In the genomic region with DNA sequence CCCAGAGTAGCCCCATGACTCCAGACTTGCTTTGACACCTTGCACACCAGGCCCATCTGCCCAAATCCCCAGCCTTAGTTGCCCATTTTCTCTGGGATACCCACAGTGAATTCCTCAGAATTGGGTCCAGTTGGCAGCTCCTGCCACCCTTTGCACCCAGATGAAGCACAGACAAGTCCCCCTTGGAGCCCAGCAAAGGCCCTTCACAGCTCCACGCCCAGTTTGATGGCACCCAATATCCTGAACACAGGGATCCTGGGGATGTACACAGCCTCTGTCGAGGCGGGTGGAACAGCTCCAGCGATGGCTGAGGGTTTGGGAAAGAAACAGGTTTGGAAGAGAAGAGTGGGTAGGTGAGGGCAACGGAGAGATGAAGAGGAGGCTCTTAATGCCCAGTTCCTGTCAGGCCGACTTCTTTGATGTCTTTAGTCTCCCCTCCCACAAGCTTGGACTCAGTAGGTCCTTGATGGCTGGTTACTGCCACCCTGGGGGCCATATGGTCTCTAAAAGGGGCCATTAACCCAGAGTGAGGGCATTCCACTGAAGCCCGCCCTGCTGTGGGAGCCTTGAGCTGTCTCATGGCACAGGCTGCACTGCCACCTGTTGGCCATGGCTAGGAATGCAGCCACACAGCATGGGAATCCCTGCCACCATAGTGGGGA, we compare ENCODE assay signal across 8 cellular contexts. TPM values are rescaled to one million over a fixed set of nuclear protein-coding genes. Genes with fewer than 3 reads are reported as not detected.
A peak's percentile ranks its signal among the peaks of the same experiment; 100 is the strongest.
DNase-seq lines count a peak whose midpoint lies in the region; ATAC-seq and TF ChIP-seq lines count a peak whose summit lies in the region.

No MANE protein-coding gene starts in this region.

- TF ChIP-seq POLR2A in gastroesophageal sphincter (IDR thresholded peaks at IDR 0.05): no peak

- H3K9me3 ChIP-seq in SJSA1 (replicated peaks) (0 out of 2 replicates have a peak, but pooled peaks cover 2% of the 10 kb centered on the region), gastroesophageal sphincter (no peaks in the 10 kb centered on the region), parathyroid adenoma (ENCODE audit: control insufficient read depth, low read length) (no peaks in the 10 kb centered on the region), upper lobe of right lung (no peaks in the 10 kb centered on the region)

- TF ChIP-seq EP300 in gastroesophageal sphincter (IDR thresholded peaks at IDR 0.05): no peak

- H3K27ac ChIP-seq in SJSA1 (no peak overlapping the region), gastroesophageal sphincter (peak overlapping the region in 2 of 4 donors; percentile 23 to 53), parathyroid adenoma (no peak overlapping the region), upper lobe of right lung (no peak overlapping the region)

- no peak overlapping the region for H3K4me2 ChIP-seq in parathyroid adenoma (ENCODE audit: low read length)

- H3K27me3 ChIP-seq in SJSA1 (replicated peaks): no peaks in the 10 kb centered on the region
- no peaks in the 10 kb centered on the region for H3K27me3 ChIP-seq in gastroesophageal sphincter
- H3K27me3 ChIP-seq in parathyroid adenoma (ENCODE audit: control insufficient read depth, insufficient read depth, low read length): no peaks in the 10 kb centered on the region
- no peaks in the 10 kb centered on the region for H3K27me3 ChIP-seq in upper lobe of right lung

- no peak overlapping the region for H2AFZ ChIP-seq in parathyroid adenoma

- WGBS in gastroesophageal sphincter (ENCODE audit: low coverage in 1 of 2), 2 donors: 20% methylated on average over 1 of the region's 7 CpGs; no CpG with 5 or more reads in 1 of the 2 donors

- no peak for DNase-seq in AG09309 (ENCODE audit: low read depth)
- DNase-seq in SJSA1 (ENCODE audit: low read depth in 1 of 2, low spot score in 2 of 2): peak; percentile 48 to 68
- peak; percentile 70 for DNase-seq in activated gamma-delta T cell treated with anti-CD3 and anti-CD28 coated beads, Interleukin-2, amount 50 U/mL, for 16 hours (ENCODE audit: low read depth)
- DNase-seq in upper lobe of right lung: peak; percentile 86

- H3K36me3 ChIP-seq in SJSA1: peaks cover 26% of the 10 kb centered on the region
- peaks cover 0 to 72% of the 10 kb centered on the region in 2 donors for H3K36me3 ChIP-seq in gastroesophageal sphincter
- no peaks in the 10 kb centered on the region for H3K36me3 ChIP-seq in parathyroid adenoma (ENCODE audit: control insufficient read depth, insufficient read depth, low read length)
- H3K36me3 ChIP-seq in upper lobe of right lung: peaks cover 59% of the 10 kb centered on the region

- H3K79me2 ChIP-seq in parathyroid adenoma: no peaks in the 10 kb centered on the region

- intact Hi-C loops in upper lobe of right lung (cut with DNase I): no loop called here

- TF ChIP-seq CTCF in AG09309 (IDR thresholded peaks at IDR 0.05; ENCODE audit: control insufficient read depth, insufficient read depth, low read depth, low read length, missing control alignments) (peak; percentile 97), LNCAP (IDR thresholded peaks at IDR 0.05) (peak; percentile 97), gastroesophageal sphincter (IDR thresholded peaks at IDR 0.05) (peak in 3 of 4 experiments; percentile 94 to 97 (median 97)), parathyroid adenoma (IDR thresholded peaks at IDR 0.05) (peak; percentile 80), upper lobe of right lung (IDR thresholded peaks at IDR 0.05) (peak; percentile 95)

- ATAC-seq in GM18909 (IDR thresholded peaks at IDR 0.05; ENCODE audit: poor library complexity, unreplicated experiment) (peak; percentile 70), gastroesophageal sphincter (peak; percentile 90), upper lobe of right lung (peak; percentile 93)

- H3K4me3 ChIP-seq in AG09309 (ENCODE audit: control insufficient read depth, low read depth, low read length) (no peak overlapping the region), SJSA1 (no peak overlapping the region), gastroesophageal sphincter (no peak overlapping the region), parathyroid adenoma (ENCODE audit: low read depth, low read length) (no peak overlapping the region), upper lobe of right lung (no peak overlapping the region)

- H3K4me1 ChIP-seq in SJSA1 (replicated peaks) (no peaks in the 10 kb centered on the region), gastroesophageal sphincter (peaks cover 0 to 7% (median 0%) of the 10 kb centered on the region in 3 donors), parathyroid adenoma (no peaks in the 10 kb centered on the region), upper lobe of right lung (no peaks in the 10 kb centered on the region)

- H3K9ac ChIP-seq in parathyroid adenoma: no peak overlapping the region

RNA-seq across cellular contexts. Expression of a gene that starts 21.7 kb away (rescaled TPM):
- total RNA-seq in SJSA1 (2014; rRNA removed; shearing (Covaris generic)): 1.6 and 17.2 TPM in 2 replicates
- 1 to 10 TPM; 3.9 to 8.3 (median 4.7) TPM for total RNA-seq in gastroesophageal sphincter
- total RNA-seq in upper lobe of right lung: 13.9 TPM

RNA-seq across cellular contexts. Expression of a gene that starts 21.9 kb away (rescaled TPM):
- total RNA-seq in SJSA1 (2014; rRNA removed; shearing (Covaris generic)): not detected in 2 replicates
- 1 to 10 TPM in 2 of 4 donors, under 1 TPM in 2; 0.66 to 3.0 (median 1.3) TPM for total RNA-seq in gastroesophageal sphincter
- total RNA-seq in upper lobe of right lung: 5.9 TPM
